27 cellular contexts compared by ENCODE assay signal in genomic region chr5:167057665-167058064, GRCh38.
"Had no signal": no experiment of that assay in that cellular context is flagged by ENCODE, and none has a peak within 500 bp of the region (broad histone marks: within the 10 kb centered on the region; RNA-seq: fewer than 3 reads in every experiment).

No MANE protein-coding gene starts in this region.

- H3K27me3 Mint-ChIP-seq: activated B cell treated with CpG ODN at 0.5 μM for 24 hours; activated CD4-positive, alpha-beta T cell treated with anti-CD3 and anti-CD28 coated beads for 36 hours; activated naive CD4-positive, alpha-beta T cell treated with anti-CD3 and anti-CD28 coated beads, Interleukin-2, amount 10 ng/mL, durations not matched to agents 7 days and 5 days; central memory CD8-positive, alpha-beta T cell; stimulated activated memory B cell treated with anti-CD40 and anti-IgM and Interleukin-4, amounts not matched to agents 10 μg/mL and 1 μg/mL and 100 μg/mL, for 72 hours; T-helper 17 cell had no signal

- H3K4me1 ChIP-seq: esophagus squamous epithelium, parathyroid adenoma, right lobe of liver, vagina had no signal

- H3K9me3 ChIP-seq: esophagus squamous epithelium, mucosa of descending colon, right lobe of liver, stomach, thoracic aorta, vagina had no signal

- DNase-seq: activated B cell treated with CpG ODN at 0.5 μM for 24 hours; activated CD4-positive, alpha-beta T cell treated with anti-CD3 and anti-CD28 coated beads for 36 hours; activated CD4-positive, alpha-beta T cell treated with anti-CD3 and anti-CD28 coated beads, Interleukin-2, amount 50 U/mL, for 48 hours; activated effector memory CD4-positive, alpha-beta T cell treated with Interleukin-2 at 50 U/mL for 16 hours; activated naive CD4-positive, alpha-beta T cell treated with anti-CD3 and anti-CD28 coated beads, Interleukin-2, amount 10 ng/mL, durations not matched to agents 7 days and 5 days; activated T-cell treated with anti-CD3 and anti-CD28 coated beads, Interleukin-2, amount 50 U/mL, for 72 hours; brain microvascular endothelial cell; endodermal cell; esophagus squamous epithelium; foreskin melanocyte; glutamatergic neuron; hippocampal formation; mesendoderm; mucosa of descending colon; nephron progenitor cell; right lobe of liver; stimulated activated CD4-positive, alpha-beta T cell treated with anti-CD3 and anti-CD28 coated beads, Interleukin-15, amount 100 ng/mL, for 24 hours; stomach; T-helper 17 cell had no signal

- H3K9me3 Mint-ChIP-seq: activated B cell treated with CpG ODN at 0.5 μM for 24 hours; activated naive CD4-positive, alpha-beta T cell treated with anti-CD3 and anti-CD28 coated beads, Interleukin-2, amount 10 ng/mL, durations not matched to agents 7 days and 5 days; stimulated activated memory B cell treated with anti-CD40 and anti-IgM and Interleukin-4, amounts not matched to agents 10 μg/mL and 1 μg/mL and 100 μg/mL, for 72 hours had no signal

- H3K36me3 Mint-ChIP-seq: activated naive CD4-positive, alpha-beta T cell treated with anti-CD3 and anti-CD28 coated beads, Interleukin-2, amount 10 ng/mL, durations not matched to agents 7 days and 5 days; stimulated activated memory B cell treated with anti-CD40 and anti-IgM and Interleukin-4, amounts not matched to agents 10 μg/mL and 1 μg/mL and 100 μg/mL, for 72 hours; type B pancreatic cell had no signal

- H3K4me1 Mint-ChIP-seq: activated B cell treated with CpG ODN at 0.5 μM for 24 hours; activated CD4-positive, alpha-beta T cell treated with anti-CD3 and anti-CD28 coated beads for 36 hours; activated naive CD4-positive, alpha-beta T cell treated with anti-CD3 and anti-CD28 coated beads, Interleukin-2, amount 10 ng/mL, durations not matched to agents 7 days and 5 days; central memory CD8-positive, alpha-beta T cell; stimulated activated memory B cell treated with anti-CD40 and anti-IgM and Interleukin-4, amounts not matched to agents 10 μg/mL and 1 μg/mL and 100 μg/mL, for 72 hours; T-helper 17 cell had no signal

- H3K27ac Mint-ChIP-seq: activated B cell treated with CpG ODN at 0.5 μM for 24 hours; activated CD4-positive, alpha-beta T cell treated with anti-CD3 and anti-CD28 coated beads for 36 hours; activated naive CD4-positive, alpha-beta T cell treated with anti-CD3 and anti-CD28 coated beads, Interleukin-2, amount 10 ng/mL, durations not matched to agents 7 days and 5 days; activated T-cell treated with anti-CD3 and anti-CD28 coated beads, Interleukin-2, amount 50 U/mL, for 72 hours; endodermal cell; nephron progenitor cell; stimulated activated memory B cell treated with anti-CD40 and anti-IgM and Interleukin-4, amounts not matched to agents 10 μg/mL and 1 μg/mL and 100 μg/mL, for 72 hours; T-helper 17 cell; type B pancreatic cell had no signal

- H3K4me2 ChIP-seq: smooth muscle cell had no signal

- H3K79me2 ChIP-seq: parathyroid adenoma had no signal

- H3K4me3 Mint-ChIP-seq: activated B cell treated with CpG ODN at 0.5 μM for 24 hours; activated CD4-positive, alpha-beta T cell treated with anti-CD3 and anti-CD28 coated beads for 36 hours; activated naive CD4-positive, alpha-beta T cell treated with anti-CD3 and anti-CD28 coated beads, Interleukin-2, amount 10 ng/mL, durations not matched to agents 7 days and 5 days; activated T-cell treated with anti-CD3 and anti-CD28 coated beads, Interleukin-2, amount 50 U/mL, for 72 hours; central memory CD8-positive, alpha-beta T cell; endodermal cell; nephron progenitor cell; stimulated activated memory B cell treated with anti-CD40 and anti-IgM and Interleukin-4, amounts not matched to agents 10 μg/mL and 1 μg/mL and 100 μg/mL, for 72 hours; T-helper 17 cell; type B pancreatic cell had no signal

- H3K27me3 ChIP-seq: brain microvascular endothelial cell, esophagus squamous epithelium, right lobe of liver, stomach, vagina had no signal

- H3K27ac ChIP-seq: brain microvascular endothelial cell, coronary artery, parathyroid adenoma, right lobe of liver, stomach, thoracic aorta, vagina had no signal

- H3K36me3 ChIP-seq: brain microvascular endothelial cell, esophagus squamous epithelium, right lobe of liver, stomach, thoracic aorta, vagina had no signal

- H3K4me3 ChIP-seq: coronary artery, esophagus squamous epithelium, mucosa of descending colon, right lobe of liver, smooth muscle cell, stomach, thoracic aorta, vagina had no signal

- ATAC-seq: activated CD4-positive, alpha-beta T cell treated with anti-CD3 and anti-CD28 coated beads for 36 hours; activated T-cell treated with anti-CD3 and anti-CD28 coated beads, Interleukin-2, amount 50 U/mL, for 72 hours; mucosa of descending colon; right lobe of liver; stimulated activated memory B cell treated with anti-CD40 and anti-IgM and Interleukin-4, amounts not matched to agents 10 μg/mL and 1 μg/mL and 100 μg/mL, for 72 hours; T-helper 17 cell had no signal

- H2AFZ ChIP-seq: parathyroid adenoma had no signal

- H3K9ac ChIP-seq: parathyroid adenoma had no signal
